29 cellular contexts compared by ENCODE assay signal in genomic region chr18:21584391-21584790, GRCh38.
"Had no signal": no experiment of that assay in that cellular context is flagged by ENCODE, and none has a peak within 500 bp of the region (broad histone marks: within the 10 kb centered on the region; RNA-seq: fewer than 3 reads in every experiment).

No MANE protein-coding gene starts in this region.

- H3K27me3 ChIP-seq: ascending aorta, dorsolateral prefrontal cortex, esophagus muscularis mucosa, foreskin keratinocyte, gastrocnemius medialis, heart left ventricle had no signal

- H3K4me1 Mint-ChIP-seq: activated naive CD4-positive, alpha-beta T cell treated with anti-CD3 and anti-CD28 coated beads, Interleukin-2, amount 10 ng/mL, durations not matched to agents 7 days and 5 days; brain had no signal

- H3K4me1 ChIP-seq: ascending aorta, esophagus muscularis mucosa, foreskin keratinocyte, heart left ventricle had no signal

- H3K27me3 Mint-ChIP-seq: activated CD4-positive, alpha-beta memory T cell treated with anti-CD3 and anti-CD28 coated beads for 36 hours; activated CD4-positive, alpha-beta T cell treated with anti-CD3 and anti-CD28 coated beads for 36 hours; activated CD4-positive, alpha-beta T cell treated with anti-CD3 and anti-CD28 coated beads, Interleukin-2, amount 10 ng/mL, durations not matched to agents 24 days and 14 days; activated naive CD4-positive, alpha-beta T cell treated with anti-CD3 and anti-CD28 coated beads, Interleukin-2, amount 10 ng/mL, durations not matched to agents 7 days and 5 days; activated naive CD8-positive, alpha-beta T cell treated with anti-CD3 and anti-CD28 coated beads, Interleukin-2, amount 10 ng/mL, durations not matched to agents 7 days and 5 days; activated T-cell treated with anti-CD3 and anti-CD28 coated beads, Interleukin-2, amount 50 U/mL, for 24 hours; brain; central memory CD8-positive, alpha-beta T cell; dendritic cell treated with granulocyte-macrophage colony-stimulating factor and Interleukin-4, amounts not matched to agents 40 ng/mL and 50 ng/mL, for 4 days had no signal

- H3K4me3 ChIP-seq: ascending aorta, coronary artery, dorsolateral prefrontal cortex, esophagus muscularis mucosa, gastrocnemius medialis, heart left ventricle had no signal

- H3K9me3 ChIP-seq: esophagus muscularis mucosa, gastrocnemius medialis had no signal

- ATAC-seq: activated CD4-positive, alpha-beta T cell treated with anti-CD3 and anti-CD28 coated beads for 36 hours; activated naive CD4-positive, alpha-beta T cell treated with anti-CD3 and anti-CD28 coated beads, Interleukin-2, amount 50 U/mL, for 72 hours; activated T-cell treated with anti-CD3 and anti-CD28 coated beads, Interleukin-2, amount 50 U/mL, for 72 hours; foreskin keratinocyte; gastrocnemius medialis; heart left ventricle had no signal

- H3K9me3 Mint-ChIP-seq: activated CD4-positive, alpha-beta memory T cell treated with anti-CD3 and anti-CD28 coated beads for 36 hours; activated CD4-positive, alpha-beta T cell treated with anti-CD3 and anti-CD28 coated beads, Interleukin-2, amount 10 ng/mL, durations not matched to agents 24 days and 14 days; activated naive CD4-positive, alpha-beta T cell treated with anti-CD3 and anti-CD28 coated beads, Interleukin-2, amount 10 ng/mL, durations not matched to agents 7 days and 5 days; activated naive CD4-positive, alpha-beta T cell treated with anti-CD3 and anti-CD28 coated beads, Interleukin-2, amount 50 U/mL, for 72 hours; activated naive CD8-positive, alpha-beta T cell treated with anti-CD3 and anti-CD28 coated beads, Interleukin-2, amount 10 ng/mL, durations not matched to agents 7 days and 5 days; activated T-cell treated with anti-CD3 and anti-CD28 coated beads, Interleukin-2, amount 50 U/mL, for 24 hours; activated T-cell treated with anti-CD3 and anti-CD28 coated beads, Interleukin-2, amount 50 U/mL, for 72 hours; central memory CD8-positive, alpha-beta T cell; dendritic cell treated with granulocyte-macrophage colony-stimulating factor and Interleukin-4, amounts not matched to agents 40 ng/mL and 50 ng/mL, for 4 days had no signal

- H3K4me3 Mint-ChIP-seq: activated CD4-positive, alpha-beta memory T cell treated with anti-CD3 and anti-CD28 coated beads for 36 hours; activated CD4-positive, alpha-beta T cell treated with anti-CD3 and anti-CD28 coated beads for 36 hours; activated CD4-positive, alpha-beta T cell treated with anti-CD3 and anti-CD28 coated beads, Interleukin-2, amount 10 ng/mL, durations not matched to agents 24 days and 14 days; activated naive CD4-positive, alpha-beta T cell treated with anti-CD3 and anti-CD28 coated beads, Interleukin-2, amount 10 ng/mL, durations not matched to agents 7 days and 5 days; activated naive CD8-positive, alpha-beta T cell treated with anti-CD3 and anti-CD28 coated beads, Interleukin-2, amount 10 ng/mL, durations not matched to agents 7 days and 5 days; activated T-cell treated with anti-CD3 and anti-CD28 coated beads, Interleukin-2, amount 50 U/mL, for 24 hours; activated T-cell treated with anti-CD3 and anti-CD28 coated beads, Interleukin-2, amount 50 U/mL, for 72 hours; brain; central memory CD8-positive, alpha-beta T cell; dendritic cell treated with granulocyte-macrophage colony-stimulating factor and Interleukin-4, amounts not matched to agents 40 ng/mL and 50 ng/mL, for 4 days had no signal

- H3K27ac ChIP-seq: ascending aorta, coronary artery, dorsolateral prefrontal cortex, esophagus muscularis mucosa, foreskin keratinocyte, gastrocnemius medialis, heart left ventricle had no signal

- DNase-seq: activated CD4-positive, alpha-beta memory T cell treated with anti-CD3 and anti-CD28 coated beads for 36 hours; activated CD4-positive, alpha-beta T cell treated with anti-CD3 and anti-CD28 coated beads for 36 hours; activated CD4-positive, CD25-positive, alpha-beta regulatory T cell; activated CD4-positive, CD25-positive, alpha-beta regulatory T cell treated with anti-CD3 and anti-CD28 coated beads, Interleukin-2, amount 50 U/mL, for 72 hours; activated CD8-positive, alpha-beta memory T cell treated with anti-CD3 and anti-CD28 coated beads, Interleukin-2, amount 50 U/mL, for 48 hours; activated gamma-delta T cell; activated naive CD4-positive, alpha-beta T cell; activated naive CD4-positive, alpha-beta T cell treated with anti-CD3 and anti-CD28 coated beads, Interleukin-2, amount 10 ng/mL, durations not matched to agents 7 days and 5 days; activated naive CD8-positive, alpha-beta T cell treated with anti-CD3 and anti-CD28 coated beads, Interleukin-2, amount 10 ng/mL, durations not matched to agents 7 days and 5 days; activated T-cell treated with anti-CD3 and anti-CD28 coated beads for 4 hours; activated T-cell treated with anti-CD3 and anti-CD28 coated beads, Interleukin-2, amount 50 U/mL, for 24 hours; activated T-cell treated with anti-CD3 and anti-CD28 coated beads, Interleukin-2, amount 50 U/mL, for 72 hours; dorsolateral prefrontal cortex; effector memory CD4-positive, alpha-beta T cell; erythroblast; foreskin keratinocyte; gastrocnemius medialis; glutamatergic neuron; heart left ventricle; T-helper 1 cell; T-helper 2 cell had no signal

- H3K27ac Mint-ChIP-seq: activated CD4-positive, alpha-beta memory T cell treated with anti-CD3 and anti-CD28 coated beads for 36 hours; activated CD4-positive, alpha-beta T cell treated with anti-CD3 and anti-CD28 coated beads, Interleukin-2, amount 10 ng/mL, durations not matched to agents 24 days and 14 days; activated naive CD4-positive, alpha-beta T cell treated with anti-CD3 and anti-CD28 coated beads, Interleukin-2, amount 10 ng/mL, durations not matched to agents 7 days and 5 days; activated naive CD4-positive, alpha-beta T cell treated with anti-CD3 and anti-CD28 coated beads, Interleukin-2, amount 50 U/mL, for 72 hours; activated naive CD8-positive, alpha-beta T cell treated with anti-CD3 and anti-CD28 coated beads, Interleukin-2, amount 10 ng/mL, durations not matched to agents 7 days and 5 days; activated T-cell treated with anti-CD3 and anti-CD28 coated beads, Interleukin-2, amount 50 U/mL, for 24 hours; brain; dendritic cell treated with granulocyte-macrophage colony-stimulating factor and Interleukin-4, amounts not matched to agents 40 ng/mL and 50 ng/mL, for 4 days had no signal
